In the genomic region with DNA sequence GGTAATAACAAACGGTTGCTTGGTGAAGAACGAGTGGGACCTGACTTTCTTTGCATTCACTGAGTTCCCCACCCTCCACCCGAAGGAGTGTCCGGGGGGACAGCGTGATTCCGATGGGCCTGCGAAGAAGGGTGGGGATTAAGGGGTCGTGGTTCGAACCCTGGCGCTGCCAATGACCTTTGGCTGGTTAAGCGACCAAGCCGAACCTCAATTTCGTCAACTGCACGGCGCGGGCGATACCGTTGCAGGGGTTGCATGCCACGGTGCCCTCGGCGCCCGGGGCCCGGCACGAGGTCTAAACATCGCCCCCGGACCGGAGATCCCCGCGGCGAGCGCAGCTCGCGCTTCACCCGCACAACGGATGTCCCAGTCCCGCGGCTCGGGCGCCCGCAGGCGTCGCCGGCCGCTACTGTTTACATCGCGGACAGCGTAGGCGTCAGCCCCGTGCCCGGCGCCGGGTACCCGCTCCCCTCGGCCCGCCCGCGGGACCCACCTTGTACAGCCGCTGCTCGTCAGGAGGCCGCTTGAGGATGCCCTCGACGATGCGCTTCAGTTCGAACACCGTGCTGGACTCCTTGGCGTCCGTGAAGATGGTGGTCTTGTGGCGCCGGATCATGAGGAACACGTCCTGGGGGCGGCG, we compare ENCODE assay signal across 9 cellular contexts. TPM values are rescaled to one million over a fixed set of nuclear protein-coding genes. Genes with fewer than 3 reads are reported as not detected.
DNase-seq lines count a peak whose midpoint lies in the region; ATAC-seq and TF ChIP-seq lines count a peak whose summit lies in the region.
"Had no signal": no experiment of that assay in that cellular context is flagged by ENCODE, and none has a peak within 500 bp of the region (broad histone marks: within the 10 kb centered on the region; RNA-seq: fewer than 3 reads in every experiment).

No MANE protein-coding gene starts in this region.

- H3K27me3 Mint-ChIP-seq in activated T-cell treated with anti-CD3 and anti-CD28 coated beads, Interleukin-2, amount 50 U/mL, for 24 hours: no peaks in the 10 kb centered on the region
- H3K27me3 Mint-ChIP-seq in T-helper 2 cell treated with Interferon-gamma antibody and Interleukin-4, amounts not matched to agents 5 μg/mL and 100 μg/mL, for 36 hours (ENCODE audit: low read depth): no peaks in the 10 kb centered on the region
- H3K27me3 Mint-ChIP-seq in natural killer cell treated with Interleukin-12 subunit alpha and Interleukin-12 subunit beta and Interleukin-15 and Interleukin-18, amount 100 ng/mL, for 72 hours: no peaks in the 10 kb centered on the region

- no peak for TF ChIP-seq CTCF in epithelial cell of esophagus (IDR thresholded peaks at IDR 0.05; ENCODE audit: insufficient read depth, low read depth, low read length, missing control alignments)

- H3K9me3 Mint-ChIP-seq in activated T-cell treated with anti-CD3 and anti-CD28 coated beads, Interleukin-2, amount 50 U/mL, for 24 hours: no peaks in the 10 kb centered on the region
- no peaks in the 10 kb centered on the region for H3K9me3 Mint-ChIP-seq in T-helper 2 cell treated with Interferon-gamma antibody and Interleukin-4, amounts not matched to agents 5 μg/mL and 100 μg/mL, for 36 hours
- H3K9me3 Mint-ChIP-seq in natural killer cell treated with Interleukin-12 subunit alpha and Interleukin-12 subunit beta and Interleukin-15 and Interleukin-18, amount 100 ng/mL, for 72 hours: no peaks in the 10 kb centered on the region

- no peak for DNase-seq in activated T-cell treated with anti-CD3 and anti-CD28 coated beads, Interleukin-2, amount 50 U/mL, for 24 hours
- DNase-seq in activated T-cell treated with anti-CD3 and anti-CD28 coated beads for 4 hours (no peak), epithelial cell of esophagus (ENCODE audit: low read depth) (no peak), GM19240 (ENCODE audit: insufficient read length, low spot score) (no peak), NCI-H1436 treated with DMSO at 0.1 percent for 48 hours (lab: John Stamatoyannopoulos, UW) (no peak)
- DNase-seq in T-helper 2 cell treated with Interferon-gamma antibody and Interleukin-4, amounts not matched to agents 5 μg/mL and 100 μg/mL, for 36 hours (ENCODE audit: low spot score): peak; percentile 45
- DNase-seq in natural killer cell treated with Interleukin-12 subunit alpha and Interleukin-12 subunit beta and Interleukin-15 and Interleukin-18, amount 100 ng/mL, for 72 hours (ENCODE audit: low spot score): no peak

- H3K27ac Mint-ChIP-seq in activated T-cell treated with anti-CD3 and anti-CD28 coated beads, Interleukin-2, amount 50 U/mL, for 24 hours: peak overlapping the region; percentile 90
- H3K27ac Mint-ChIP-seq in T-helper 2 cell treated with Interferon-gamma antibody and Interleukin-4, amounts not matched to agents 5 μg/mL and 100 μg/mL, for 36 hours: peak overlapping the region; percentile 85
- H3K27ac Mint-ChIP-seq in natural killer cell treated with Interleukin-12 subunit alpha and Interleukin-12 subunit beta and Interleukin-15 and Interleukin-18, amount 100 ng/mL, for 72 hours: peak overlapping the region; percentile 93 to 94

- H3K36me3 Mint-ChIP-seq in activated T-cell treated with anti-CD3 and anti-CD28 coated beads, Interleukin-2, amount 50 U/mL, for 24 hours (ENCODE audit: low read depth): peaks cover 63% of the 10 kb centered on the region
- H3K36me3 Mint-ChIP-seq in T-helper 2 cell treated with Interferon-gamma antibody and Interleukin-4, amounts not matched to agents 5 μg/mL and 100 μg/mL, for 36 hours (ENCODE audit: low read depth): peaks cover 12% of the 10 kb centered on the region
- H3K36me3 Mint-ChIP-seq in natural killer cell treated with Interleukin-12 subunit alpha and Interleukin-12 subunit beta and Interleukin-15 and Interleukin-18, amount 100 ng/mL, for 72 hours: peaks cover 8% of the 10 kb centered on the region

- peak; percentile 22 for ATAC-seq in HG02970 (IDR thresholded peaks at IDR 0.05; ENCODE audit: low FRiP score, unreplicated experiment)
- peak; percentile 65 to 71 for ATAC-seq in natural killer cell treated with Interleukin-12 subunit alpha and Interleukin-12 subunit beta and Interleukin-15 and Interleukin-18, amount 100 ng/mL, for 72 hours

- peak overlapping the region; percentile 92 for H3K4me3 ChIP-seq in epithelial cell of esophagus (ENCODE audit: low read length)

- H3K4me1 Mint-ChIP-seq in activated T-cell treated with anti-CD3 and anti-CD28 coated beads, Interleukin-2, amount 50 U/mL, for 24 hours (ENCODE audit: low read depth): peaks cover 51% of the 10 kb centered on the region
- H3K4me1 Mint-ChIP-seq in T-helper 2 cell treated with Interferon-gamma antibody and Interleukin-4, amounts not matched to agents 5 μg/mL and 100 μg/mL, for 36 hours (ENCODE audit: low read depth): peaks cover 22% of the 10 kb centered on the region
- peaks cover 27 to 34% of the 10 kb centered on the region in 2 donors for H3K4me1 Mint-ChIP-seq in natural killer cell treated with Interleukin-12 subunit alpha and Interleukin-12 subunit beta and Interleukin-15 and Interleukin-18, amount 100 ng/mL, for 72 hours (ENCODE audit: low read depth in 2 of 2)

- H3K4me3 Mint-ChIP-seq in activated T-cell treated with anti-CD3 and anti-CD28 coated beads, Interleukin-2, amount 50 U/mL, for 24 hours: peak overlapping the region; percentile 95
- H3K4me3 Mint-ChIP-seq in T-helper 2 cell treated with Interferon-gamma antibody and Interleukin-4, amounts not matched to agents 5 μg/mL and 100 μg/mL, for 36 hours: peak overlapping the region; percentile 86
- peak overlapping the region; percentile 91 for H3K4me3 Mint-ChIP-seq in natural killer cell treated with Interleukin-12 subunit alpha and Interleukin-12 subunit beta and Interleukin-15 and Interleukin-18, amount 100 ng/mL, for 72 hours

RNA-seq across cellular contexts. Expression of gene ELOB, which starts 0.5 kb away (rescaled TPM):
- total RNA-seq in natural killer cell treated with Interleukin-12 subunit alpha and Interleukin-12 subunit beta and Interleukin-15 and Interleukin-18, amount 100 ng/mL, for 72 hours: 100 to 1,000 TPM; 196 to 201 TPM

RNA-seq across cellular contexts. Expression of gene PRSS33, which starts 10.7 kb away (rescaled TPM):
- not detected for total RNA-seq in natural killer cell treated with Interleukin-12 subunit alpha and Interleukin-12 subunit beta and Interleukin-15 and Interleukin-18, amount 100 ng/mL, for 72 hours
- total RNA-seq: myocyte had no signal

RNA-seq across cellular contexts. Expression of gene PRSS41, which starts 21.6 kb away (rescaled TPM):
- total RNA-seq in natural killer cell treated with Interleukin-12 subunit alpha and Interleukin-12 subunit beta and Interleukin-15 and Interleukin-18, amount 100 ng/mL, for 72 hours: not detected
- total RNA-seq: myocyte had no signal

RNA-seq across cellular contexts. Expression of gene SRRM2, which starts 24.2 kb away (rescaled TPM):
- 1,000 to 10,000 TPM in 1 of 2 donors, 100 to 1,000 TPM in 1; 569 to 1,109 TPM for total RNA-seq in natural killer cell treated with Interleukin-12 subunit alpha and Interleukin-12 subunit beta and Interleukin-15 and Interleukin-18, amount 100 ng/mL, for 72 hours

RNA-seq across cellular contexts. Expression of gene PRSS21, which starts 40.4 kb away (rescaled TPM):
- 10 to 100 TPM in 1 of 2 donors, under 1 TPM in 1; 0.53 to 21.5 TPM for total RNA-seq in natural killer cell treated with Interleukin-12 subunit alpha and Interleukin-12 subunit beta and Interleukin-15 and Interleukin-18, amount 100 ng/mL, for 72 hours
- total RNA-seq: myocyte had no signal
